18 cellular contexts compared by ENCODE assay signal in the genomic region with DNA sequence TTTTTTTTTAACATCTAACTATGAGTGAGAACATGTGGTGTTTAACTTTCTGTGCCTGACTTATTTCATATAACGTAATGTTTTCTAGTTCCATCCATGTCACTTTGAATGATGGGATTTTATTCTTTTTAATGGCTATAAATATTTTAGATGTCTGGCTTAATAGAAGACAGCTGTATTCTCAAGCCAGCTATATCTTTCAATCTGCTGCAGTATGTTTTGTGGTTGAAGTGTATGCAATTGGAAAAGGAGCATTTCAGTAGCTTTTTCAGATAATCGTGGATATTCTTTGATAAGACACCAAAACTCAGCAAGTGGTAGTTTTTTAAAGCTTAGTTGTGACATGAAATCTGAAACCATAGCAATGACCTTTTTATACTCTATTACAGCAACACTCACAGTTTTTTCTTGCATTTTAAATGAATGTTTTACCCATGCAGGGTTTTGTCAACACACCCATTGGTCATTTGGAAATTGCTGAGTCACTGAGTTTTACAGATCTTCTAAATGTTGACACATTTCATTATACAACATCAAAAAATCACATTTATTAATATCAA. TPM values are rescaled to one million over a fixed set of nuclear protein-coding genes. Genes with fewer than 3 reads are reported as not detected.
DNase-seq lines count a peak whose midpoint lies in the region; ATAC-seq and TF ChIP-seq lines count a peak whose summit lies in the region.
"Had no signal": no experiment of that assay in that cellular context is flagged by ENCODE, and none has a peak within 500 bp of the region (broad histone marks: within the 10 kb centered on the region; RNA-seq: fewer than 3 reads in every experiment).

No MANE protein-coding gene starts in this region.

- TF ChIP-seq RAD21 in liver (IDR thresholded peaks at IDR 0.05): no peak

- POLR2A ChIA-PET in naive thymus-derived CD4-positive, alpha-beta T cell (lab: Charles Lee): no interaction called here

- H3K27ac Mint-ChIP-seq in HFFc6: peak overlapping the region; percentile 83
- no peak overlapping the region for H3K27ac Mint-ChIP-seq in naive thymus-derived CD4-positive, alpha-beta T cell
- H3K27ac Mint-ChIP-seq: activated CD4-positive, alpha-beta T cell treated with anti-CD3 and anti-CD28 coated beads, Interleukin-2, amount 10 ng/mL, durations not matched to agents 24 days and 14 days; activated naive CD4-positive, alpha-beta T cell treated with anti-CD3 and anti-CD28 coated beads, Interleukin-2, amount 50 U/mL, for 24 hours; memory B cell had no signal

- peak overlapping the region; percentile 47 for H3K4me3 Mint-ChIP-seq in HFFc6
- no peak overlapping the region for H3K4me3 Mint-ChIP-seq in naive thymus-derived CD4-positive, alpha-beta T cell
- H3K4me3 Mint-ChIP-seq: activated CD4-positive, alpha-beta T cell treated with anti-CD3 and anti-CD28 coated beads, Interleukin-2, amount 10 ng/mL, durations not matched to agents 24 days and 14 days; activated naive CD4-positive, alpha-beta T cell treated with anti-CD3 and anti-CD28 coated beads, Interleukin-2, amount 50 U/mL, for 24 hours; memory B cell had no signal

- intact Hi-C loops in naive thymus-derived CD4-positive, alpha-beta T cell (cut with micrococcal nuclease): no loop called here

- H3K27ac ChIP-seq in liver (ENCODE audit: low read depth in 1 of 2, low read length in 2 of 2): peak overlapping the region; percentile 63 to 79
- H3K27ac ChIP-seq in suprapubic skin: no peak overlapping the region
- no peak overlapping the region for H3K27ac ChIP-seq in naive thymus-derived CD4-positive, alpha-beta T cell (ENCODE audit: low read depth, low read length)
- H3K27ac ChIP-seq: heart left ventricle, stomach had no signal

- peaks cover 21% of the 10 kb centered on the region for H3K36me3 Mint-ChIP-seq in HFFc6 (ENCODE audit: low read depth)
- H3K36me3 Mint-ChIP-seq in naive thymus-derived CD4-positive, alpha-beta T cell: peaks cover 0 to 8% (median 4%) of the 10 kb centered on the region in 5 donors

- no peak for TF ChIP-seq EP300 in suprapubic skin (IDR thresholded peaks at IDR 0.05)

- H3K4me1 ChIP-seq in liver (ENCODE audit: control insufficient read depth in 4 of 4, insufficient read depth in 4 of 4, low read length in 3 of 4) (peaks cover 7 to 39% (median 27%) of the 10 kb centered on the region in 4 donors), suprapubic skin (peaks cover 10% of the 10 kb centered on the region)
- H3K4me1 ChIP-seq in naive thymus-derived CD4-positive, alpha-beta T cell (ENCODE audit: control insufficient read depth in 2 of 2, insufficient read depth in 2 of 2, low read length in 2 of 2): no peaks in the 10 kb centered on the region

- 28% methylated on average over 2 of the region's 2 CpGs for WGBS in liver
- WGBS in suprapubic skin: 45% methylated on average over 2 of the region's 2 CpGs

- no peaks in the 10 kb centered on the region for H3K9me3 Mint-ChIP-seq in HFFc6
- no peaks in the 10 kb centered on the region for H3K9me3 Mint-ChIP-seq in naive thymus-derived CD4-positive, alpha-beta T cell
- H3K9me3 Mint-ChIP-seq: activated CD4-positive, alpha-beta T cell treated with anti-CD3 and anti-CD28 coated beads, Interleukin-2, amount 10 ng/mL, durations not matched to agents 24 days and 14 days; activated naive CD4-positive, alpha-beta T cell treated with anti-CD3 and anti-CD28 coated beads, Interleukin-2, amount 50 U/mL, for 24 hours; memory B cell had no signal

- H3K9me3 ChIP-seq in liver (ENCODE audit: control insufficient read depth in 4 of 4, low read length in 3 of 4) (no peaks in the 10 kb centered on the region), suprapubic skin (no peaks in the 10 kb centered on the region)
- no peaks in the 10 kb centered on the region for H3K9me3 ChIP-seq in naive thymus-derived CD4-positive, alpha-beta T cell (ENCODE audit: control insufficient read depth in 2 of 3, low read length in 3 of 3)
- H3K9me3 ChIP-seq: heart left ventricle, stomach had no signal

- H3K27me3 ChIP-seq in liver (ENCODE audit: control insufficient read depth in 4 of 4, insufficient read depth in 4 of 4, low read length in 3 of 4) (no peaks in the 10 kb centered on the region), suprapubic skin (no peaks in the 10 kb centered on the region)
- H3K27me3 ChIP-seq in naive thymus-derived CD4-positive, alpha-beta T cell (ENCODE audit: control insufficient read depth in 2 of 2, insufficient read depth in 2 of 2, low read length in 2 of 2): no peaks in the 10 kb centered on the region
- H3K27me3 ChIP-seq: heart left ventricle, stomach had no signal

- TF ChIP-seq CTCF in HFFc6 (IDR thresholded peaks at IDR 0.05) (no peak), liver (IDR thresholded peaks at IDR 0.05; ENCODE audit: low read depth, low read length, missing input control) (no peak), suprapubic skin (IDR thresholded peaks at IDR 0.05) (no peak)

- no peaks in the 10 kb centered on the region; the same call in 1 of the 2 replicates for H3K27me3 Mint-ChIP-seq in HFFc6 (ENCODE audit: insufficient read depth)
- peaks cover 0 to 10% (median 0%) of the 10 kb centered on the region in 5 donors for H3K27me3 Mint-ChIP-seq in naive thymus-derived CD4-positive, alpha-beta T cell
- H3K27me3 Mint-ChIP-seq: activated CD4-positive, alpha-beta T cell treated with anti-CD3 and anti-CD28 coated beads, Interleukin-2, amount 10 ng/mL, durations not matched to agents 24 days and 14 days; activated naive CD4-positive, alpha-beta T cell treated with anti-CD3 and anti-CD28 coated beads, Interleukin-2, amount 50 U/mL, for 24 hours; memory B cell had no signal

- H3K4me3 ChIP-seq in liver (ENCODE audit: low read depth in 1 of 3, low read length in 3 of 3): no peak overlapping the region
- H3K4me3 ChIP-seq in suprapubic skin: no peak overlapping the region
- no peak overlapping the region for H3K4me3 ChIP-seq in naive thymus-derived CD4-positive, alpha-beta T cell (ENCODE audit: low read length)
- H3K4me3 ChIP-seq: heart left ventricle, stomach had no signal

- TF ChIP-seq POLR2A in suprapubic skin (IDR thresholded peaks at IDR 0.05): no peak

- ATAC-seq in naive thymus-derived CD4-positive, alpha-beta T cell: no peak
- no peak for ATAC-seq in esophagus mucosa
- ATAC-seq: heart left ventricle had no signal

- CTCF ChIA-PET in naive thymus-derived CD4-positive, alpha-beta T cell (lab: Charles Lee): interaction anchor here (0.6 kb wide), 1 partner anchor 96 kb away, joined by 3 read pairs; no protein-coding TSS in a partner anchor

- DNase-seq in COR-L47 (lab: John Stamatoyannopoulos, UW) (peak; percentile 11), HFFc6 (peak; percentile 62), amniotic epithelial cell (ENCODE audit: low read depth) (peak; percentile 36), suprapubic skin (ENCODE audit: low spot score in 2 of 2) (no peak), activated gamma-delta T cell treated with Interleukin-2 at 50 U/mL for 16 hours (no peak)
- DNase-seq in naive thymus-derived CD4-positive, alpha-beta T cell: no peak
- DNase-seq: activated CD4-positive, alpha-beta T cell treated with anti-CD3 and anti-CD28 coated beads, Interleukin-2, amount 10 ng/mL, durations not matched to agents 24 days and 14 days; heart left ventricle; Kasumi-1; NCI-H510A treated with DMSO at 0.1 percent for 48 hours; stimulated activated CD4-positive, alpha-beta T cell treated with anti-CD3 and anti-CD28 coated beads, Interleukin-4, amount 100 ng/mL, for 4 hours; stomach had no signal

- H3K36me3 ChIP-seq in liver (ENCODE audit: control insufficient read depth in 4 of 4, insufficient read depth in 3 of 4, low read depth in 1 of 4, low read length in 3 of 4): peaks cover 0 to 1% (median 0%) of the 10 kb centered on the region in 4 donors
- no peaks in the 10 kb centered on the region for H3K36me3 ChIP-seq in suprapubic skin
- no peaks in the 10 kb centered on the region for H3K36me3 ChIP-seq in naive thymus-derived CD4-positive, alpha-beta T cell (ENCODE audit: control insufficient read depth in 2 of 3, insufficient read depth in 3 of 3, low read length in 3 of 3)

- no peak overlapping the region for H3K9ac ChIP-seq in liver (ENCODE audit: low read depth in 1 of 2, low read length in 2 of 2)

- H3K4me1 Mint-ChIP-seq in HFFc6 (ENCODE audit: low read depth): peaks cover 45% of the 10 kb centered on the region
- H3K4me1 Mint-ChIP-seq in naive thymus-derived CD4-positive, alpha-beta T cell: peaks cover 7 to 23% (median 12%) of the 10 kb centered on the region in 7 donors

RNA-seq across cellular contexts. Expression of gene SVBP, which starts 5.7 kb away (rescaled TPM):
- 10 to 100 TPM in 5 of 6 experiments, 1 to 10 TPM in 1; 9.6 to 17.8 (median 14.7) TPM for total RNA-seq in HFFc6 (2021; fragmentation: NEBNext Ultra II Directional; extraction: Animal tissue kit (Norgen Biotek cat#: 25700))
- total RNA-seq in liver (10 to 100 TPM in 1 of 2 donors, 1 to 10 TPM in 1; 3.4 to 21.4 TPM), suprapubic skin (10 to 100 TPM in 3 of 4 donors, 1 to 10 TPM in 1; 6.8 to 21.8 (median 13.9) TPM), esophagus mucosa (14.3 TPM)
- 10 to 100 TPM in 1 of 2 donors, 1 to 10 TPM in 1; 8.5 to 21.8 TPM for polyA plus RNA-seq in liver
- total RNA-seq in naive thymus-derived CD4-positive, alpha-beta T cell: 10 to 100 TPM; 12.7 to 22.2 (median 17.8) TPM
- polyA plus RNA-seq in naive thymus-derived CD4-positive, alpha-beta T cell: 10 to 100 TPM; 36.3 to 47.2 TPM

RNA-seq across cellular contexts. Expression of gene ERMAP, which starts 6.0 kb away (rescaled TPM):
- 10 to 100 TPM in 3 of 6 experiments, 1 to 10 TPM in 3; 8.9 to 12.3 (median 10.4) TPM for total RNA-seq in HFFc6 (2021; fragmentation: NEBNext Ultra II Directional; extraction: Animal tissue kit (Norgen Biotek cat#: 25700))
- total RNA-seq in liver (10 to 100 TPM; 10.8 to 96.9 TPM), suprapubic skin (10 to 100 TPM in 3 of 4 donors, 1 to 10 TPM in 1; 8.9 to 26.2 (median 14.1) TPM), esophagus mucosa (10.6 TPM)
- 1 to 10 TPM; 3.9 to 7.2 TPM for polyA plus RNA-seq in liver
- 10 to 100 TPM in 1 of 5 experiments, 1 to 10 TPM in 4; 6.1 to 10.3 (median 6.7) TPM for total RNA-seq in naive thymus-derived CD4-positive, alpha-beta T cell
- polyA plus RNA-seq in naive thymus-derived CD4-positive, alpha-beta T cell: 1 to 10 TPM; 1.9 to 2.9 TPM

RNA-seq across cellular contexts. Expression of gene ZNF691, which starts 23.5 kb away (rescaled TPM):
- 1 to 10 TPM; 4.3 to 5.8 (median 5.4) TPM for total RNA-seq in HFFc6 (2021; fragmentation: NEBNext Ultra II Directional; extraction: Animal tissue kit (Norgen Biotek cat#: 25700))
- total RNA-seq in liver (1 to 10 TPM; 2.7 to 8.9 TPM), suprapubic skin (10 to 100 TPM in 3 of 4 donors, 1 to 10 TPM in 1; 6.5 to 15.4 (median 12.1) TPM), esophagus mucosa (3.9 TPM)
- polyA plus RNA-seq in liver: 1 to 10 TPM; 5.1 to 5.9 TPM
- total RNA-seq in naive thymus-derived CD4-positive, alpha-beta T cell: 10 to 100 TPM in 3 of 5 experiments, 1 to 10 TPM in 2; 3.5 to 17.2 (median 12.8) TPM
- 10 to 100 TPM; 11.5 to 12.4 TPM for polyA plus RNA-seq in naive thymus-derived CD4-positive, alpha-beta T cell

RNA-seq across cellular contexts. Expression of gene TMEM269, which starts 38.1 kb away (rescaled TPM):
- total RNA-seq in HFFc6 (2021; fragmentation: NEBNext Ultra II Directional; extraction: Animal tissue kit (Norgen Biotek cat#: 25700)): not detected
- total RNA-seq in liver (under 1 TPM; 0.05 to 0.08 TPM), suprapubic skin (under 1 TPM in 3 of 4 donors, not detected in 1; 0.11 to 0.17 (median 0.16) TPM), esophagus mucosa (0.08 TPM)
- not detected for polyA plus RNA-seq in liver
- total RNA-seq in naive thymus-derived CD4-positive, alpha-beta T cell: 1 to 10 TPM in 1 of 5 experiments, under 1 TPM in 4; 0.19 to 2.0 (median 0.35) TPM
- not detected for polyA plus RNA-seq in naive thymus-derived CD4-positive, alpha-beta T cell
- total RNA-seq: activated CD4-positive, alpha-beta T cell treated with anti-CD3 and anti-CD28 coated beads, Interleukin-2, amount 10 ng/mL, durations not matched to agents 24 days and 14 days; dermis microvascular lymphatic vessel endothelial cell; SK-MEL-5 had no signal
- polyA plus RNA-seq: heart left ventricle had no signal

RNA-seq across cellular contexts. Expression of gene C1orf50, which starts 55.9 kb away (rescaled TPM):
- total RNA-seq in HFFc6 (2021; fragmentation: NEBNext Ultra II Directional; extraction: Animal tissue kit (Norgen Biotek cat#: 25700)): 1 to 10 TPM; 4.9 to 8.8 (median 6.0) TPM
- total RNA-seq in liver (1 to 10 TPM; 2.6 to 4.4 TPM), suprapubic skin (1 to 10 TPM; 2.2 to 7.6 (median 3.1) TPM), esophagus mucosa (6.1 TPM)
- polyA plus RNA-seq in liver: 1 to 10 TPM; 2.7 to 5.8 TPM
- 10 to 100 TPM in 4 of 5 experiments, 1 to 10 TPM in 1; 7.0 to 20.8 (median 18.1) TPM for total RNA-seq in naive thymus-derived CD4-positive, alpha-beta T cell
- 1 to 10 TPM; 3.4 to 3.5 TPM for polyA plus RNA-seq in naive thymus-derived CD4-positive, alpha-beta T cell

Comparison
In these comparisons a context has a peak if more than half of its experiments do, and no peak if none do; other contexts are left out.
1. DNase-seq: peak in COR-L47 (single experiment), HFFc6 (single experiment) and amniotic epithelial cell (single experiment); none in suprapubic skin (0 of 2), naive thymus-derived CD4-positive, alpha-beta T cell (0 of 9) and activated gamma-delta T cell treated with Interleukin-2 at 50 U/mL for 16 hours (single experiment).
2. H3K27ac ChIP-seq: peak in liver (2 of 2); none in suprapubic skin (single experiment) and naive thymus-derived CD4-positive, alpha-beta T cell (single experiment).